In genomic region chr14:93309430-93309966, GRCh38 we compare ENCODE assay signal across 2 cellular contexts.
TF ChIP-seq lines count a peak whose summit lies in the region.

No MANE protein-coding gene starts in this region.

TF ChIP-seq in HEK293, 187 proteins besides CTCF, POLR2A, EP300 and RAD21:
- TF ChIP-seq PRDM6 (tag by site-specific recombination; IDR thresholded peaks at IDR 0.05) (peak; percentile 70), OSR2 (tag by site-specific recombination; IDR thresholded peaks at IDR 0.05) (peak; percentile 43; the same call in 1 of the 2 replicates), SP7 (tag by site-specific recombination; IDR thresholded peaks at IDR 0.05) (no peak)

TF ChIP-seq in K562, 482 proteins besides CTCF, POLR2A, EP300 and RAD21:
- TF ChIP-seq SAFB2 (IDR thresholded peaks at IDR 0.05; ENCODE audit: borderline replicate concordance, low read depth, low read length, severe bottlenecking), result no peak
- TF ChIP-seq DEAF1 (CRISPR knock-in tag; IDR thresholded peaks at IDR 0.05), result no peak
- no peak for TF ChIP-seq MYNN (IDR thresholded peaks at IDR 0.05)
- no peak for TF ChIP-seq MYNN (CRISPR knock-in tag; IDR thresholded peaks at IDR 0.05)
- TF ChIP-seq CEBPB (tag; IDR thresholded peaks at IDR 0.05), result no peak
- TF ChIP-seq COPS2 (conservative IDR thresholded peaks at IDR 0.05), result no peak
- TF ChIP-seq HOXB6 (CRISPR knock-in tag; IDR thresholded peaks at IDR 0.05; ENCODE audit: borderline replicate concordance), result no peak
- no peak for TF ChIP-seq RHOXF2B (CRISPR knock-in tag; conservative IDR thresholded peaks at IDR 0.05)
- TF ChIP-seq TRIM28 (IDR thresholded peaks at IDR 0.05), result no peak
- no peak for TF ChIP-seq ZNF445 (CRISPR knock-in tag; IDR thresholded peaks at IDR 0.05; ENCODE audit: low read depth)
- no peak for TF ChIP-seq MTA3 (IDR thresholded peaks at IDR 0.05; ENCODE audit: borderline replicate concordance)
- TF ChIP-seq ATF1 (CRISPR knock-in tag; IDR thresholded peaks at IDR 0.05), result no peak
- no peak for TF ChIP-seq ATF1 (tag; IDR thresholded peaks at IDR 0.05)
- no peak for TF ChIP-seq BRF1 (IDR thresholded peaks at IDR 0.05; ENCODE audit: borderline replicate concordance, extremely low read depth, insufficient read length)
- TF ChIP-seq MEF2D (tag; conservative IDR thresholded peaks at IDR 0.05; ENCODE audit: low read depth), result no peak
- TF ChIP-seq HEY1 (CRISPR knock-in tag; IDR thresholded peaks at IDR 0.05; ENCODE audit: borderline replicate concordance), result no peak
- no peak for TF ChIP-seq MNT (conservative IDR thresholded peaks at IDR 0.05)
- no peak for TF ChIP-seq CSDE1 (IDR thresholded peaks at IDR 0.05)
- TF ChIP-seq MAX (CRISPR knock-in tag; IDR thresholded peaks at IDR 0.05), result no peak
- no peak for TF ChIP-seq ADNP (tag; IDR thresholded peaks at IDR 0.05)
- TF ChIP-seq TAF1 (IDR thresholded peaks at IDR 0.05; ENCODE audit: control insufficient read depth, extremely low read depth, insufficient read depth, low read length, severe bottlenecking), result no peak
